In the genomic region with DNA sequence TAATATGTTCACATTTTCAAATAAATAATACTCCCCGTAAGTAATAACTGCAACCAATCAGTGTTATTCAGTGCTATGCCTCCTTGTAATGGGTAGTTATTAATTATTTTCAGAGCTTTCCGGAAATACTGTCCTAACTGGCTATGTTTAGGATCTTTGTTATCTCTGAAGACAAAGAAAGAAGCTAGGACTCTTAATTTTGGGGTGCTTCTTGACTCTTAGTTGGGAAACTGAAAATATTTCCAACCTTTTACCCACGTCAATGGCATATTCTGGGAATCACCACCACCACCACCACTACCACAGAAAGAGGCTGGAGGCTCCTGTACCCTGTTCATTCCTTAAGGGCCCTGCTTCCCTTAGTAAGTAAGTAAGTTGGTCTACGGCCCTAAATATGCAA, we compare ENCODE assay signal across 18 cellular contexts. TPM values are rescaled to one million over a fixed set of nuclear protein-coding genes. Genes with fewer than 3 reads are reported as not detected.
DNase-seq lines count a peak whose midpoint lies in the region; ATAC-seq lines count a peak whose summit lies in the region.
"Had no signal": no experiment of that assay in that cellular context is flagged by ENCODE, and none has a peak within 500 bp of the region (broad histone marks: within the 10 kb centered on the region; RNA-seq: fewer than 3 reads in every experiment).

No MANE protein-coding gene starts in this region.

- H2BK12ac ChIP-seq in mesenchymal stem cell (ENCODE audit: low read length in 2 of 2): no peak overlapping the region

- H3K14ac ChIP-seq in mesenchymal stem cell (ENCODE audit: low read length in 2 of 2): no peak overlapping the region

- peaks cover 86% of the 10 kb centered on the region for H3K36me3 Mint-ChIP-seq in stimulated activated naive CD8-positive, alpha-beta T cell treated with anti-CD3 and anti-CD28 coated beads, Interleukin-15, Interleukin-2, amounts not matched to agents 100 ng/mL and 50 ng/mL, for 24 hours (ENCODE audit: low read depth)
- H3K36me3 Mint-ChIP-seq in activated CD8-positive, alpha-beta T cell treated with anti-CD3 and anti-CD28 coated beads, Interleukin-2, amount 10 ng/mL, durations not matched to agents 7 days and 5 days (ENCODE audit: low read depth): peaks cover 79% of the 10 kb centered on the region

- no peak overlapping the region for H2BK5ac ChIP-seq in mesenchymal stem cell (ENCODE audit: low read depth, low read length, poor library complexity, severe bottlenecking)

- POLR2A ChIA-PET in activated CD8-positive, alpha-beta T cell treated with anti-CD3 and anti-CD28 coated beads, Interleukin-2, amount 10 ng/mL, durations not matched to agents 7 days and 5 days (lab: Charles Lee): no interaction called here

- peaks cover 14% of the 10 kb centered on the region for H3K79me1 ChIP-seq in mesenchymal stem cell (replicated peaks; ENCODE audit: low read length, poor library complexity, severe bottlenecking)

- H3K27me3 Mint-ChIP-seq in stimulated activated naive CD8-positive, alpha-beta T cell treated with anti-CD3 and anti-CD28 coated beads, Interleukin-15, Interleukin-2, amounts not matched to agents 100 ng/mL and 50 ng/mL, for 24 hours: no peaks in the 10 kb centered on the region
- no peaks in the 10 kb centered on the region for H3K27me3 Mint-ChIP-seq in activated CD8-positive, alpha-beta T cell treated with anti-CD3 and anti-CD28 coated beads, Interleukin-2, amount 10 ng/mL, durations not matched to agents 7 days and 5 days (ENCODE audit: low read depth)

- peaks cover 19% of the 10 kb centered on the region for H3K4me1 ChIP-seq in mesenchymal stem cell (ENCODE audit: control insufficient read depth, insufficient read depth, low read depth, low read length)

- H3K27me3 ChIP-seq in mesenchymal stem cell (ENCODE audit: control insufficient read depth in 1 of 2, insufficient read depth in 1 of 2, low read length in 2 of 2): no peaks in the 10 kb centered on the region

- ATAC-seq in stimulated activated naive CD8-positive, alpha-beta T cell treated with anti-CD3 and anti-CD28 coated beads, Interleukin-15, Interleukin-2, amounts not matched to agents 100 U/mL and 50 U/mL, for 24 hours: no peak
- ATAC-seq in activated CD8-positive, alpha-beta T cell treated with anti-CD3 and anti-CD28 coated beads, Interleukin-2, amount 10 ng/mL, durations not matched to agents 7 days and 5 days: no peak
- no peak for ATAC-seq in HG02884 (IDR thresholded peaks at IDR 0.05; ENCODE audit: unreplicated experiment)

- H3K4me1 Mint-ChIP-seq in stimulated activated naive CD8-positive, alpha-beta T cell treated with anti-CD3 and anti-CD28 coated beads, Interleukin-15, Interleukin-2, amounts not matched to agents 100 ng/mL and 50 ng/mL, for 24 hours (ENCODE audit: low read depth): peaks cover 23% of the 10 kb centered on the region
- H3K4me1 Mint-ChIP-seq in activated CD8-positive, alpha-beta T cell treated with anti-CD3 and anti-CD28 coated beads, Interleukin-2, amount 10 ng/mL, durations not matched to agents 7 days and 5 days (ENCODE audit: low read depth): peaks cover 29% of the 10 kb centered on the region

- H3K4me2 ChIP-seq in mesenchymal stem cell (ENCODE audit: low read length, poor library complexity, severe bottlenecking): no peak overlapping the region

- H3K4me3 ChIP-seq in mesenchymal stem cell (ENCODE audit: insufficient read depth in 1 of 2, low read depth in 1 of 2, low read length in 2 of 2): no peak overlapping the region
- H3K4me3 ChIP-seq: GM23248 had no signal

- no peak overlapping the region for H3K4ac ChIP-seq in mesenchymal stem cell (ENCODE audit: low read depth in 1 of 2, low read length in 2 of 2)

- H3K9me3 ChIP-seq in mesenchymal stem cell (ENCODE audit: control insufficient read depth, low read length): no peaks in the 10 kb centered on the region

- H2AK5ac ChIP-seq in mesenchymal stem cell (ENCODE audit: low read length, severe bottlenecking): no peak overlapping the region

- no peak for DNase-seq in stimulated activated naive CD8-positive, alpha-beta T cell treated with anti-CD3 and anti-CD28 coated beads, Interleukin-15, Interleukin-2, amounts not matched to agents 100 U/mL and 50 U/mL, for 24 hours
- DNase-seq in activated CD8-positive, alpha-beta T cell treated with anti-CD3 and anti-CD28 coated beads, Interleukin-2, amount 10 ng/mL, durations not matched to agents 7 days and 5 days: no peak
- DNase-seq in mesenchymal stem cell (no peak), kidney tubule cell (ENCODE audit: low spot score) (no peak), Ammon's horn (ENCODE audit: low spot score) (no peak)
- DNase-seq: ACHN; AML-193; DMS 273 treated with DMSO at 0.1 percent for 48 hours; GF-D8; GM23248; NCI-H1417 treated with DMSO at 0.1 percent for 48 hours; NCI-H2029; NCI-H2171 treated with DMSO at 0.1 percent for 48 hours; NCI-H446 treated with DMSO at 0.1 percent for 48 hours; NK-92 treated with Interleukin-12 subunit alpha and Interleukin-12 subunit beta, amount 100 ng/mL, for 24 hours; SHP77 treated with DMSO at 0.1 percent for 48 hours had no signal

- peak overlapping the region; percentile 30 for H3K27ac ChIP-seq in mesenchymal stem cell (ENCODE audit: low read length, poor library complexity, severe bottlenecking)
- H3K27ac ChIP-seq: GM23248 had no signal

- no peak overlapping the region for H4K8ac ChIP-seq in mesenchymal stem cell (ENCODE audit: low read length)

- peak overlapping the region; percentile 63 for H3K27ac Mint-ChIP-seq in stimulated activated naive CD8-positive, alpha-beta T cell treated with anti-CD3 and anti-CD28 coated beads, Interleukin-15, Interleukin-2, amounts not matched to agents 100 ng/mL and 50 ng/mL, for 24 hours
- peak overlapping the region; percentile 41 for H3K27ac Mint-ChIP-seq in activated CD8-positive, alpha-beta T cell treated with anti-CD3 and anti-CD28 coated beads, Interleukin-2, amount 10 ng/mL, durations not matched to agents 7 days and 5 days

- H3K36me3 ChIP-seq in mesenchymal stem cell (ENCODE audit: control insufficient read depth in 1 of 2, insufficient read depth in 2 of 2, low read depth in 1 of 2, low read length in 2 of 2): peaks cover 31 to 96% of the 10 kb centered on the region in 2 experiments

- no peak overlapping the region for H2BK15ac ChIP-seq in mesenchymal stem cell (ENCODE audit: low read depth, poor library complexity, severe bottlenecking)

- WGBS in mesenchymal stem cell: 100% methylated on average over 3 of the region's 4 CpGs

- no peak overlapping the region for H3K18ac ChIP-seq in mesenchymal stem cell (ENCODE audit: low read depth in 1 of 2, low read length in 2 of 2)

- no peak overlapping the region for H2BK120ac ChIP-seq in mesenchymal stem cell (ENCODE audit: low read depth, low read length)

- no peak overlapping the region for H3K4me3 Mint-ChIP-seq in stimulated activated naive CD8-positive, alpha-beta T cell treated with anti-CD3 and anti-CD28 coated beads, Interleukin-15, Interleukin-2, amounts not matched to agents 100 ng/mL and 50 ng/mL, for 24 hours
- H3K4me3 Mint-ChIP-seq in activated CD8-positive, alpha-beta T cell treated with anti-CD3 and anti-CD28 coated beads, Interleukin-2, amount 10 ng/mL, durations not matched to agents 7 days and 5 days: no peak overlapping the region

- no peak overlapping the region for H4K91ac ChIP-seq in mesenchymal stem cell (ENCODE audit: low read length)

- peak overlapping the region; percentile 3 for H3K9ac ChIP-seq in mesenchymal stem cell (ENCODE audit: low read length)
- H3K9ac ChIP-seq: GM23248 had no signal

- no peaks in the 10 kb centered on the region for H3K9me3 Mint-ChIP-seq in stimulated activated naive CD8-positive, alpha-beta T cell treated with anti-CD3 and anti-CD28 coated beads, Interleukin-15, Interleukin-2, amounts not matched to agents 100 ng/mL and 50 ng/mL, for 24 hours
- H3K9me3 Mint-ChIP-seq in activated CD8-positive, alpha-beta T cell treated with anti-CD3 and anti-CD28 coated beads, Interleukin-2, amount 10 ng/mL, durations not matched to agents 7 days and 5 days (ENCODE audit: insufficient read depth): no peaks in the 10 kb centered on the region

- no peak overlapping the region for H3K23ac ChIP-seq in mesenchymal stem cell (ENCODE audit: low read length in 2 of 2)

- CTCF ChIA-PET in activated CD8-positive, alpha-beta T cell treated with anti-CD3 and anti-CD28 coated beads, Interleukin-2, amount 10 ng/mL, durations not matched to agents 7 days and 5 days (lab: Charles Lee): interaction anchor here (0.8 kb wide), 1 partner anchor 182 kb away, joined by 3 read pairs; no protein-coding TSS in a partner anchor

- no peak overlapping the region for H2AFZ ChIP-seq in mesenchymal stem cell (ENCODE audit: low read depth, low read length)
- H2AFZ ChIP-seq: GM23248 had no signal

RNA-seq across cellular contexts. Expression of a gene that starts 39.1 kb away (rescaled TPM):
- 10 to 100 TPM; 19.3 to 20.9 TPM for total RNA-seq in activated CD8-positive, alpha-beta T cell treated with anti-CD3 and anti-CD28 coated beads, Interleukin-2, amount 10 ng/mL, durations not matched to agents 7 days and 5 days
- 4.0 TPM for polyA plus RNA-seq in mesenchymal stem cell (2013, experiment 1 of 2)
- 4.5 TPM for polyA plus RNA-seq in mesenchymal stem cell (2013, experiment 2 of 2)
